In genomic region chr3:126936110-126936509, GRCh38 we compare ENCODE assay signal across 21 cellular contexts.
"Had no signal": no experiment of that assay in that cellular context is flagged by ENCODE, and none has a peak within 500 bp of the region (broad histone marks: within the 10 kb centered on the region; RNA-seq: fewer than 3 reads in every experiment).

No MANE protein-coding gene starts in this region.

- H3K9me3 ChIP-seq: pancreas, psoas muscle, right lobe of liver, stomach, thoracic aorta, transverse colon had no signal

- H3K27ac ChIP-seq: foreskin keratinocyte, hepatocyte, pancreas, psoas muscle, right lobe of liver, stomach, thoracic aorta, transverse colon had no signal

- H3K4me3 Mint-ChIP-seq: dendritic cell treated with granulocyte-macrophage colony-stimulating factor and Interleukin-4, amounts not matched to agents 40 ng/mL and 50 ng/mL, for 4 days; effector memory CD8-positive, alpha-beta T cell; naive thymus-derived CD4-positive, alpha-beta T cell; nephron progenitor cell had no signal

- DNase-seq: cerebellar nuclear complex; effector memory CD8-positive, alpha-beta T cell; foreskin keratinocyte; kidney glomerular epithelial cell; naive thymus-derived CD4-positive, alpha-beta T cell; nephron progenitor cell; pancreas; psoas muscle; retina; right lobe of liver; stimulated activated CD4-positive, alpha-beta T cell treated with anti-CD3 and anti-CD28 coated beads, Interleukin-15, amount 100 ng/mL, for 24 hours; stimulated activated CD4-positive, alpha-beta T cell treated with anti-CD3 and anti-CD28 coated beads, Interleukin-1b, Interleukin-23, amount 100 ng/mL, for 48 hours; stimulated activated CD4-positive, alpha-beta T cell treated with anti-CD3 and anti-CD28 coated beads, Interleukin-4, amount 100 ng/mL, for 24 hours; stimulated activated naive CD4-positive, alpha-beta T cell; stomach; substantia nigra; transverse colon had no signal

- H3K27ac Mint-ChIP-seq: dendritic cell treated with granulocyte-macrophage colony-stimulating factor and Interleukin-4, amounts not matched to agents 40 ng/mL and 50 ng/mL, for 4 days; naive thymus-derived CD4-positive, alpha-beta T cell; nephron progenitor cell had no signal

- H3K4me3 ChIP-seq: hepatocyte, pancreas, psoas muscle, right lobe of liver, stomach, thoracic aorta, transverse colon had no signal

- H3K27me3 Mint-ChIP-seq: effector memory CD8-positive, alpha-beta T cell; naive thymus-derived CD4-positive, alpha-beta T cell had no signal

- H3K4me2 ChIP-seq: hepatocyte had no signal

- ATAC-seq: effector memory CD8-positive, alpha-beta T cell; foreskin keratinocyte; psoas muscle; right lobe of liver had no signal

- H3K36me3 ChIP-seq: pancreas, right lobe of liver, stomach, thoracic aorta, transverse colon had no signal

- H3K4me1 ChIP-seq: foreskin keratinocyte, right lobe of liver had no signal

- H3K27me3 ChIP-seq: foreskin keratinocyte, hepatocyte, pancreas, right lobe of liver, stomach, transverse colon had no signal

- H3K9me3 Mint-ChIP-seq: dendritic cell treated with granulocyte-macrophage colony-stimulating factor and Interleukin-4, amounts not matched to agents 40 ng/mL and 50 ng/mL, for 4 days; effector memory CD8-positive, alpha-beta T cell; naive thymus-derived CD4-positive, alpha-beta T cell; nephron progenitor cell had no signal

- H3K79me2 ChIP-seq: hepatocyte had no signal

- H2AFZ ChIP-seq: hepatocyte had no signal

- FAIRE-seq: colon, pancreas had no signal
